In genomic region chr12:14803830-14804160, GRCh38 we compare ENCODE assay signal across 8 cellular contexts. TPM values are rescaled to one million over a fixed set of nuclear protein-coding genes. Genes with fewer than 3 reads are reported as not detected.
DNase-seq lines count a peak whose midpoint lies in the region; ATAC-seq and TF ChIP-seq lines count a peak whose summit lies in the region.

No MANE protein-coding gene starts in this region.

- DNase-seq in RWPE2 (ENCODE audit: low spot score) (no peak), left ventricle myocardium superior (no peak), T1000 (lab: John Stamatoyannopoulos, UW) (no peak), NCI-H2196 (lab: John Stamatoyannopoulos, UW; ENCODE audit: unreplicated experiment) (no peak), immature natural killer cell (no peak)

- peak; percentile 14 for ATAC-seq in GM18873 (IDR thresholded peaks at IDR 0.05; ENCODE audit: low FRiP score, unreplicated experiment)
- ATAC-seq in HG02938 (IDR thresholded peaks at IDR 0.05; ENCODE audit: unreplicated experiment) = peak; percentile 12
- no peak; the same call in 2 of the 3 replicates for ATAC-seq in RWPE2 (ENCODE audit: low read depth)
- peak; percentile 42 for ATAC-seq in left ventricle myocardium superior

- H3K27ac Mint-ChIP-seq in immature natural killer cell = no peak overlapping the region

- H3K9me3 Mint-ChIP-seq in immature natural killer cell = no peaks in the 10 kb centered on the region

- H3K36me3 ChIP-seq in RWPE2 (ENCODE audit: low read depth) (peaks cover 32% of the 10 kb centered on the region), stomach smooth muscle (ENCODE audit: control insufficient read depth in 2 of 2, insufficient read depth in 2 of 2, low read length in 2 of 2) (peaks cover 0 to 4% of the 10 kb centered on the region in 2 donors)

- no peak overlapping the region for H3K4me3 Mint-ChIP-seq in immature natural killer cell

- H3K4me1 ChIP-seq in RWPE2 (ENCODE audit: insufficient read depth, poor library complexity, severe bottlenecking) (no peaks in the 10 kb centered on the region), stomach smooth muscle (ENCODE audit: control insufficient read depth, insufficient read depth, low read length) (peaks cover 4% of the 10 kb centered on the region)

- no peaks in the 10 kb centered on the region for H3K27me3 ChIP-seq in RWPE2 (ENCODE audit: insufficient read depth, poor library complexity, severe bottlenecking)
- no peaks in the 10 kb centered on the region for H3K27me3 ChIP-seq in stomach smooth muscle (ENCODE audit: control insufficient read depth in 1 of 2, insufficient read depth in 2 of 2, low read length in 2 of 2)

- H3K27me3 Mint-ChIP-seq in immature natural killer cell (ENCODE audit: low read depth in 3 of 3) = peaks cover 0 to 2% (median 0%) of the 10 kb centered on the region in 3 donors

- H3K27ac ChIP-seq in RWPE2 (ENCODE audit: poor library complexity, severe bottlenecking) (peak overlapping the region; percentile 40), stomach smooth muscle (ENCODE audit: low read length) (peak overlapping the region; percentile 80)

- TF ChIP-seq CTCF in RWPE2 (IDR thresholded peaks at IDR 0.05; ENCODE audit: poor library complexity, severe bottlenecking) = no peak

- intact Hi-C loops in left ventricle myocardium superior (cut with micrococcal nuclease) = no loop called here

- no peaks in the 10 kb centered on the region for H3K9me3 ChIP-seq in RWPE2 (ENCODE audit: severe bottlenecking)
- no peaks in the 10 kb centered on the region for H3K9me3 ChIP-seq in stomach smooth muscle (ENCODE audit: control insufficient read depth in 2 of 2, low read length in 2 of 2)

- peak overlapping the region; percentile 94 for H3K4me3 ChIP-seq in RWPE2 (ENCODE audit: severe bottlenecking)
- H3K4me3 ChIP-seq in stomach smooth muscle (ENCODE audit: low read length in 2 of 2) = peak overlapping the region; percentile 94 to 96

- H3K9ac ChIP-seq in stomach smooth muscle (ENCODE audit: low read length in 2 of 2) = peak overlapping the region; percentile 69 to 83

- H3K36me3 Mint-ChIP-seq in immature natural killer cell = peaks cover 0 to 8% (median 5%) of the 10 kb centered on the region in 3 donors

- peaks cover 0 to 5% of the 10 kb centered on the region in 2 donors for H3K4me1 Mint-ChIP-seq in immature natural killer cell

RNA-seq across cellular contexts. Expression of gene C12orf60, which starts 0.3 kb away (rescaled TPM):
- 1.3 TPM for total RNA-seq in left ventricle myocardium superior
- polyA plus RNA-seq in immature natural killer cell = 1 to 10 TPM in 1 of 3 donors, under 1 TPM in 1, not detected in 1; 0.57 to 1.1 TPM

RNA-seq across cellular contexts. Expression of gene WBP11, which starts 0.5 kb away (rescaled TPM):
- 51.5 TPM for total RNA-seq in left ventricle myocardium superior
- 10 to 100 TPM; 27.1 to 73.5 (median 47.5) TPM for polyA plus RNA-seq in immature natural killer cell

RNA-seq across cellular contexts. Expression of gene SMCO3, which starts 10.2 kb away (rescaled TPM):
- 0.20 TPM for total RNA-seq in left ventricle myocardium superior
- under 1 TPM in 1 of 3 donors, not detected in 2; 0.10 TPM for polyA plus RNA-seq in immature natural killer cell

RNA-seq across cellular contexts. Expression of gene ART4, which starts 39.5 kb away (rescaled TPM):
- 3.3 TPM for total RNA-seq in left ventricle myocardium superior
- not detected for polyA plus RNA-seq in immature natural killer cell
